In genomic region chr14:75985618-75986438, GRCh38 we compare ENCODE assay signal across 8 cellular contexts. TPM values are rescaled to one million over a fixed set of nuclear protein-coding genes. Genes with fewer than 3 reads are reported as not detected.
DNase-seq lines count a peak whose midpoint lies in the region; ATAC-seq lines count a peak whose summit lies in the region.

Gene IFT43 (plus strand): TSS chr14:75985763. CDS start chr14:75985787, 24 bp downstream.

- H3K14ac ChIP-seq in mesenchymal stem cell (ENCODE audit: low read length in 2 of 2) = no peak within 1 kb of the TSS

- peak within 1 kb of the TSS; percentile 87 for H3K4me2 ChIP-seq in mesenchymal stem cell (ENCODE audit: low read length, poor library complexity, severe bottlenecking)

- H2BK5ac ChIP-seq in mesenchymal stem cell (ENCODE audit: low read depth, low read length, poor library complexity, severe bottlenecking) = peak within 1 kb of the TSS; percentile 79

- DNase-seq in C1 segment of cervical spinal cord (lab: John Stamatoyannopoulos, UW) = peak; percentile 20 to 89 (median 80)
- peak; percentile 83 for DNase-seq in NOMO-1 treated with DMSO at 0.1 percent for 48 hours (lab: John Stamatoyannopoulos, UW; ENCODE audit: unreplicated experiment)
- DNase-seq in activated CD8-positive, alpha-beta memory T cell treated with anti-CD3 and anti-CD28 coated beads for 48 hours (ENCODE audit: low read depth in 2 of 3, low spot score in 2 of 3) = peak; percentile 68 to 89 (median 83)
- DNase-seq in effector memory CD8-positive, alpha-beta T cell = peak; percentile 88 to 92 (median 92)
- peak; percentile 86 for DNase-seq in mesenchymal stem cell
- peak; percentile 92 for DNase-seq in stimulated activated CD8-positive, alpha-beta memory T cell treated with anti-CD3 and anti-CD28 coated beads, Interleukin-12 subunit alpha, Interleukin-12 subunit beta, amount 100 ng/mL, for 24 hours (ENCODE audit: extremely low read depth)

- H4K8ac ChIP-seq in mesenchymal stem cell (ENCODE audit: low read length) = peak within 1 kb of the TSS; percentile 32

- peaks cover 21 to 23% of the 10 kb centered on the region in 2 donors for H3K4me1 Mint-ChIP-seq in effector memory CD8-positive, alpha-beta T cell (ENCODE audit: low read depth in 2 of 2)

- H3K79me1 ChIP-seq in mesenchymal stem cell (replicated peaks; ENCODE audit: low read length, poor library complexity, severe bottlenecking) = peaks cover 16% of the 10 kb centered on the region

- no peak within 1 kb of the TSS for H4K91ac ChIP-seq in mesenchymal stem cell (ENCODE audit: low read length)

- peaks cover 17% of the 10 kb centered on the region for H3K36me3 Mint-ChIP-seq in effector memory CD8-positive, alpha-beta T cell (ENCODE audit: insufficient read depth)

- WGBS in mesenchymal stem cell = under 1% methylated on average over 52 of the region's 52 CpGs

- no peak within 1 kb of the TSS for H2BK120ac ChIP-seq in mesenchymal stem cell (ENCODE audit: low read depth, low read length)

- H3K23ac ChIP-seq in mesenchymal stem cell (ENCODE audit: low read length in 2 of 2) = peak within 1 kb of the TSS in 1 of 2 experiments; percentile 70

- H3K27ac ChIP-seq in mesenchymal stem cell (ENCODE audit: low read length, poor library complexity, severe bottlenecking) = peak within 1 kb of the TSS; percentile 35

- H3K18ac ChIP-seq in mesenchymal stem cell (ENCODE audit: low read depth in 1 of 2, low read length in 2 of 2) = peak within 1 kb of the TSS in 1 of 2 experiments; percentile 65

- peaks cover 9% of the 10 kb centered on the region for H3K4me1 ChIP-seq in mesenchymal stem cell (ENCODE audit: control insufficient read depth, insufficient read depth, low read depth, low read length)

- H3K9me3 Mint-ChIP-seq in effector memory CD8-positive, alpha-beta T cell = no peaks in the 10 kb centered on the region

- peak; percentile 75 for ATAC-seq in GM19395 (IDR thresholded peaks at IDR 0.05; ENCODE audit: unreplicated experiment)
- peak; percentile 60 for ATAC-seq in HG03571 (IDR thresholded peaks at IDR 0.05; ENCODE audit: unreplicated experiment)
- peak; percentile 73 for ATAC-seq in effector memory CD8-positive, alpha-beta T cell (replicated peaks)

- H3K27ac Mint-ChIP-seq in effector memory CD8-positive, alpha-beta T cell = peak within 1 kb of the TSS; percentile 95 to 96

- H2BK15ac ChIP-seq in mesenchymal stem cell (ENCODE audit: low read depth, poor library complexity, severe bottlenecking) = peak within 1 kb of the TSS; percentile 89

- H3K9ac ChIP-seq in mesenchymal stem cell (ENCODE audit: low read length) = peak within 1 kb of the TSS; percentile 97

- H3K27me3 ChIP-seq in mesenchymal stem cell (ENCODE audit: control insufficient read depth in 1 of 2, insufficient read depth in 1 of 2, low read length in 2 of 2) = no peaks in the 10 kb centered on the region

- H3K4me3 ChIP-seq in mesenchymal stem cell (ENCODE audit: insufficient read depth in 1 of 2, low read depth in 1 of 2, low read length in 2 of 2) = peak within 1 kb of the TSS; percentile 88 to 91

- H3K9me3 ChIP-seq in mesenchymal stem cell (ENCODE audit: control insufficient read depth, low read length) = no peaks in the 10 kb centered on the region

- H2AK5ac ChIP-seq in mesenchymal stem cell (ENCODE audit: low read length, severe bottlenecking) = no peak within 1 kb of the TSS

- H3K4me3 Mint-ChIP-seq in effector memory CD8-positive, alpha-beta T cell = peak within 1 kb of the TSS; percentile 87 to 90

- peak within 1 kb of the TSS; percentile 54 for H2AFZ ChIP-seq in mesenchymal stem cell (ENCODE audit: low read depth, low read length)

- peaks cover 8 to 14% of the 10 kb centered on the region in 2 experiments for H3K36me3 ChIP-seq in mesenchymal stem cell (ENCODE audit: control insufficient read depth in 1 of 2, insufficient read depth in 2 of 2, low read depth in 1 of 2, low read length in 2 of 2)

- H3K27me3 Mint-ChIP-seq in effector memory CD8-positive, alpha-beta T cell = no peaks in the 10 kb centered on the region

- H3K4ac ChIP-seq in mesenchymal stem cell (ENCODE audit: low read depth in 1 of 2, low read length in 2 of 2) = peak within 1 kb of the TSS in 1 of 2 experiments; percentile 62

- peak within 1 kb of the TSS in 1 of 2 experiments; percentile 59 for H2BK12ac ChIP-seq in mesenchymal stem cell (ENCODE audit: low read length in 2 of 2)

RNA-seq across cellular contexts. Expression of gene IFT43, which starts in this region (rescaled TPM):
- polyA plus RNA-seq in mesenchymal stem cell (2013, experiment 1 of 2) = 19.5 TPM
- polyA plus RNA-seq in mesenchymal stem cell (2013, experiment 2 of 2) = 17.7 TPM

Comparison
In these comparisons a context has a peak if more than half of its experiments do, and no peak if none do; other contexts are left out.
1. Peak in every context shown above with its lines: DNase-seq, ATAC-seq, H3K4me3 ChIP-seq and H3K27ac ChIP-seq.